20 cellular contexts compared by ENCODE assay signal in genomic region chr3:170477395-170477794, GRCh38. TPM values are rescaled to one million over a fixed set of nuclear protein-coding genes. Genes with fewer than 3 reads are reported as not detected.
A peak's percentile ranks its signal among the peaks of the same experiment; 100 is the strongest.
DNase-seq lines count a peak whose midpoint lies in the region; FAIRE-seq and TF ChIP-seq lines count a peak whose summit lies in the region.
"Had no signal": no experiment of that assay in that cellular context is flagged by ENCODE, and none has a peak within 500 bp of the region (broad histone marks: within the 10 kb centered on the region; RNA-seq: fewer than 3 reads in every experiment).

No MANE protein-coding gene starts in this region.

- no peak for FAIRE-seq in bronchial epithelial cell (lab: Jason Lieb, UNC)
- FAIRE-seq: GM12892, GM19239 had no signal

- H3K9me3 Mint-ChIP-seq in nephron = no peaks in the 10 kb centered on the region
- H3K9me3 Mint-ChIP-seq: CD4-positive, alpha-beta memory T cell; GM23338 had no signal

- H3K27ac Mint-ChIP-seq in nephron = peak overlapping the region in 2 of 3 experiments; percentile 28 to 72
- H3K27ac Mint-ChIP-seq: CD4-positive, alpha-beta memory T cell; GM23338 had no signal

- H3K4me3 Mint-ChIP-seq in nephron = no peak overlapping the region
- H3K4me3 Mint-ChIP-seq: CD4-positive, alpha-beta memory T cell; GM23338 had no signal

- peaks cover 37% of the 10 kb centered on the region for H3K4me1 Mint-ChIP-seq in nephron
- H3K4me1 Mint-ChIP-seq: CD4-positive, alpha-beta memory T cell had no signal

- no peak overlapping the region for H3K4me3 ChIP-seq in bronchial epithelial cell (ENCODE audit: low read depth, low read length)
- H3K4me3 ChIP-seq: GM23338, MG63 had no signal

- peaks cover 3% of the 10 kb centered on the region for H3K27me3 ChIP-seq in bronchial epithelial cell (ENCODE audit: control insufficient read depth, insufficient read depth, low read length)
- H3K27me3 ChIP-seq: MG63 had no signal

- H3K27me3 Mint-ChIP-seq in nephron (ENCODE audit: low read depth) = peaks cover 5% of the 10 kb centered on the region

- H3K36me3 Mint-ChIP-seq in nephron (ENCODE audit: low read depth) = no peaks in the 10 kb centered on the region
- H3K36me3 Mint-ChIP-seq: CD4-positive, alpha-beta memory T cell had no signal

- no peaks in the 10 kb centered on the region for H3K36me3 ChIP-seq in bronchial epithelial cell (ENCODE audit: control insufficient read depth, insufficient read depth, low read length)
- H3K36me3 ChIP-seq: MG63 had no signal

- DNase-seq in ELR (ENCODE audit: low read depth) = peak; percentile 70
- peak; percentile 24 for DNase-seq in HT1080 (ENCODE audit: low read depth)
- DNase-seq in bronchial epithelial cell (ENCODE audit: low read depth) = peak; percentile 83
- DNase-seq in hypothalamus (lab: John Stamatoyannopoulos, UW) = no peak
- no peak for DNase-seq in stimulated activated naive CD4-positive, alpha-beta T cell treated with Interleukin-2 at 50 U/mL for 16 hours (lab: John Stamatoyannopoulos, UW)
- DNase-seq in NCI-H146 (lab: John Stamatoyannopoulos, UW) = no peak
- DNase-seq: ACHN; CD4-positive, alpha-beta memory T cell; DMS79 treated with DMSO at 0.1 percent for 48 hours; GDM1; KG1; MG63; NCI-H1092 treated with DMSO at 0.1 percent for 48 hours; NCI-H1694 treated with DMSO at 0.1 percent for 48 hours; NCI-H2171; NCI-H774 had no signal

- TF ChIP-seq CTCF in bronchial epithelial cell (IDR thresholded peaks at IDR 0.05; ENCODE audit: insufficient read depth, low read length, severe bottlenecking) (no peak), nephron (IDR thresholded peaks at IDR 0.05; ENCODE audit: unreplicated experiment in 3 of 3) (no peak)

RNA-seq across cellular contexts. Expression of gene CLDN11, which starts 58.7 kb away (rescaled TPM):
- 0.23 TPM in 1 of 2 replicates, not detected in the other for total RNA-seq in HT1080 (2014; rRNA removed; shearing (Covaris generic))
- polyA plus RNA-seq in HT1080 (2015; cell fraction: cytosol; rRNA removed) = 0.11 TPM in 1 of 2 replicates, not detected in the other
- 0.16 and 0.36 TPM in 2 replicates for polyA plus RNA-seq in HT1080 (2015; cell fraction: nucleus; rRNA removed)
- total RNA-seq in bronchial epithelial cell = 0.26 and 4.2 TPM in 2 replicates
- polyA plus RNA-seq: CD4-positive, alpha-beta memory T cell had no signal

Comparison
In these comparisons a context has a peak if more than half of its experiments do, and no peak if none do; other contexts are left out.
1. DNase-seq: peak in ELR (single experiment), HT1080 (single experiment) and bronchial epithelial cell (single experiment); none in hypothalamus (0 of 51), stimulated activated naive CD4-positive, alpha-beta T cell treated with Interleukin-2 at 50 U/mL for 16 hours (single experiment) and NCI-H146 (single experiment).